Comparison of ENCODE assay signal across 1 cellular context in the genomic region with DNA sequence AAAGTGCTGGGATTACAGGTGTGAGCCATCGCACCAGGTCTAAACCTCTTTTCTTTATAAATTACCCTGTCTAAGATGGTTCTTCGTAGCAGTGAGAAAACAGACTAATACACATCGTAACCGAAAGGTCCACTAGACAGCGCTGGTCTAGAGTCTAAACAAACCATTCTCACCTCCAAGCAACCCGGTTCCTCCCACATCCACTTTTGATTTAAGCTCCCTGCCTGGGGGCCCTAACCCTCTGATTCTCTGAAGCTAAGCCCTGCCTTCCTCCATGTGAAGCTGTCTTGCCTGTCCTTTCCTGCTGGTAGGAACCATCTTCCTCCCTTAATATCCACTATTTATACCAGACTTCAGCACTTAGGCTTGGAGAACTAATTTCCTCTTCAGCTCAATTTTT.
TF ChIP-seq lines count a peak whose summit lies in the region.

No MANE protein-coding gene starts in this region.

TF ChIP-seq in K562, 482 proteins besides CTCF, POLR2A, EP300 and RAD21:
- TF ChIP-seq TAF7 (tag; IDR thresholded peaks at IDR 0.05) (no peak), MCM2 (IDR thresholded peaks at IDR 0.05; ENCODE audit: low read depth) (no peak), ZNF436 (CRISPR knock-in tag; IDR thresholded peaks at IDR 0.05) (no peak), CEBPG (CRISPR knock-in tag; IDR thresholded peaks at IDR 0.05) (no peak), CEBPG (tag; conservative IDR thresholded peaks at IDR 0.05 in 1 of 2, IDR thresholded peaks at IDR 0.05 in 1 of 2) (no peak), BCOR (IDR thresholded peaks at IDR 0.05) (no peak), ZNF79 (CRISPR knock-in tag; IDR thresholded peaks at IDR 0.05; ENCODE audit: low read depth) (no peak), CHD4 (IDR thresholded peaks at IDR 0.05; ENCODE audit: insufficient read depth, insufficient replicate concordance, low read depth, low read length, poor library complexity, severe bottlenecking) (no peak), HIVEP1 (CRISPR knock-in tag; IDR thresholded peaks at IDR 0.05) (no peak), ARID3A (IDR thresholded peaks at IDR 0.05; ENCODE audit: borderline replicate concordance, low read depth, low read length) (no peak), FOXK1 (CRISPR knock-in tag; IDR thresholded peaks at IDR 0.05; ENCODE audit: borderline replicate concordance) (no peak), ZBTB49 (CRISPR knock-in tag; IDR thresholded peaks at IDR 0.05; ENCODE audit: borderline replicate concordance) (no peak), GATAD2A (IDR thresholded peaks at IDR 0.05) (no peak), SFPQ (IDR thresholded peaks at IDR 0.05; ENCODE audit: low read depth, low read length) (no peak), BRD4 (IDR thresholded peaks at IDR 0.05) (no peak), ZNF589 (CRISPR knock-in tag; IDR thresholded peaks at IDR 0.05; ENCODE audit: low read depth) (no peak), HNRNPH1 (optimal IDR thresholded peaks at IDR 0.05; ENCODE audit: low read depth, low read length) (no peak), CREB1 (IDR thresholded peaks at IDR 0.05) (no peak), CREB1 (CRISPR knock-in tag; IDR thresholded peaks at IDR 0.05) (no peak)
- TF ChIP-seq, protein P1, sequence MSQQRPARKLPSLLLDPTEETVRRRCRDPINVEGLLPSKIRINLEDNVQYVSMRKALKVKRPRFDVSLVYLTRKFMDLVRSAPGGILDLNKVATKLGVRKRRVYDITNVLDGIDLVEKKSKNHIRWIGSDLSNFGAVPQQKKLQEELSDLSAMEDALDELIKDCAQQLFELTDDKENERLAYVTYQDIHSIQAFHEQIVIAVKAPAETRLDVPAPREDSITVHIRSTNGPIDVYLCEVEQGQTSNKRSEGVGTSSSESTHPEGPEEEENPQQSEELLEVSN (IDR thresholded peaks at IDR 0.05; ENCODE audit: borderline replicate concordance in 1 of 2, extremely low read depth in 1 of 2, insufficient read depth in 1 of 2, insufficient read length in 1 of 2, low read depth in 1 of 2, low read length in 1 of 2, poor library complexity in 1 of 2, severe bottlenecking in 1 of 2), result no peak
